ENCODE assay signal across 31 cellular contexts in the genomic region with DNA sequence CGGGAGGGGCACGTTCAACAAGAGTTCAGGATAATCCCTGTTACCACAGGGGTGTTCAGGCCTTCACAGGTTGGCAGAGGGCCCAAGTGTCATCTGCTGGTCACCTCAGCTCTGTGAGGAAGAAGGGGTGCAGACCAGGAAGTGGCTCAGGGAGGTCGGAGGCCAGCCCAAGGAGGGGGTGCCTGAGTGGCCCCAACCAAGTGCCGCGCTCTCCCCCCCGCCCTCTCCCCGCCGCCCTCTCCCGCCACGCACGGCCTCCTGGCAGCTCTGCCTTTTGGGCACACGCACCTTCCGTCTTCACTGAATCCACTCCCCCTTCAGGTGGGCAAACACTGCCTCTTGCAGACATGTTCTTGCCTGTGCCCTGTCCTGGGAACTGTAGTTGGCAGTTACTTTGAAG.
"Had no signal": no experiment of that assay in that cellular context is flagged by ENCODE, and none has a peak within 500 bp of the region (broad histone marks: within the 10 kb centered on the region; RNA-seq: fewer than 3 reads in every experiment).

No MANE protein-coding gene starts in this region.

- H3K9me3 Mint-ChIP-seq: natural killer cell treated with Interleukin-12 subunit alpha and Interleukin-12 subunit beta and Interleukin-15 and Interleukin-18, amount 100 ng/mL, for 72 hours; neural crest cell; type B pancreatic cell had no signal

- H3K27ac ChIP-seq: ovary, parathyroid adenoma, right atrium auricular region, right lobe of liver, sigmoid colon, spleen, suprapubic skin, testis, tibial artery, transverse colon, upper lobe of right lung, uterus had no signal

- DNase-seq: naive B cell; naive thymus-derived CD8-positive, alpha-beta T cell; nephron progenitor cell; occipital lobe; ovary; posterior cingulate gyrus; right lobe of liver; sigmoid colon; small intestine; spleen; stimulated activated CD4-positive, alpha-beta T cell treated with anti-CD3 and anti-CD28 coated beads, Interleukin-12 subunit alpha, Interleukin-12 subunit beta, amount 100 ng/mL, for 4 hours; stimulated activated CD4-positive, alpha-beta T cell treated with anti-CD3 and anti-CD28 coated beads, Interleukin-1b, Interleukin-23, amount 100 ng/mL, for 48 hours; stimulated activated CD4-positive, alpha-beta T cell treated with anti-CD3 and anti-CD28 coated beads, Interleukin-4, amount 100 ng/mL, for 1 hour; stimulated activated CD4-positive, alpha-beta T cell treated with anti-CD3 and anti-CD28 coated beads, Interleukin-4, amount 100 ng/mL, for 4 hours; stimulated activated CD8-positive, alpha-beta memory T cell treated with anti-CD3 and anti-CD28 coated beads, Interleukin-4, amount 100 ng/mL, for 48 hours; stimulated activated naive CD4-positive, alpha-beta T cell; substantia nigra; testis; tibial artery; transverse colon; upper lobe of right lung; uterus had no signal

- H2AFZ ChIP-seq: parathyroid adenoma had no signal

- H3K27me3 ChIP-seq: ovary, right atrium auricular region, right lobe of liver, sigmoid colon, spleen, suprapubic skin, testis, tibial artery, transverse colon, upper lobe of right lung, uterus had no signal

- H3K27me3 Mint-ChIP-seq: naive B cell; natural killer cell treated with Interleukin-12 subunit alpha and Interleukin-12 subunit beta and Interleukin-15 and Interleukin-18, amount 100 ng/mL, for 72 hours; progenitor cell of endocrine pancreas; stimulated activated memory B cell treated with anti-CD40 and anti-IgM and Interleukin-4, amounts not matched to agents 10 μg/mL and 1 μg/mL and 100 μg/mL, for 72 hours; stimulated activated naive CD8-positive, alpha-beta T cell treated with anti-CD3 and anti-CD28 coated beads, Interleukin-15, Interleukin-2, amounts not matched to agents 100 ng/mL and 50 ng/mL, for 24 hours; type B pancreatic cell had no signal

- ATAC-seq: naive thymus-derived CD8-positive, alpha-beta T cell; natural killer cell treated with Interleukin-12 subunit alpha and Interleukin-12 subunit beta and Interleukin-15 and Interleukin-18, amount 100 ng/mL, for 72 hours; right lobe of liver; stimulated activated memory B cell treated with anti-CD40 and anti-IgM and Interleukin-4, amounts not matched to agents 10 μg/mL and 1 μg/mL and 100 μg/mL, for 72 hours; upper lobe of right lung had no signal

- H3K9me3 ChIP-seq: ovary, right atrium auricular region, right lobe of liver, sigmoid colon, testis, transverse colon, upper lobe of right lung, uterus had no signal

- H3K4me1 ChIP-seq: parathyroid adenoma, right atrium auricular region, right lobe of liver, sigmoid colon, spleen, suprapubic skin, testis, tibial artery, transverse colon, upper lobe of right lung, uterus had no signal

- H3K4me1 Mint-ChIP-seq: naive B cell; naive thymus-derived CD8-positive, alpha-beta T cell; nephron progenitor cell; neural crest cell; stimulated activated memory B cell treated with anti-CD40 and anti-IgM and Interleukin-4, amounts not matched to agents 10 μg/mL and 1 μg/mL and 100 μg/mL, for 72 hours had no signal

- H3K27ac Mint-ChIP-seq: naive B cell; naive thymus-derived CD8-positive, alpha-beta T cell; natural killer cell treated with Interleukin-12 subunit alpha and Interleukin-12 subunit beta and Interleukin-15 and Interleukin-18, amount 100 ng/mL, for 72 hours; nephron progenitor cell; progenitor cell of endocrine pancreas; stimulated activated memory B cell treated with anti-CD40 and anti-IgM and Interleukin-4, amounts not matched to agents 10 μg/mL and 1 μg/mL and 100 μg/mL, for 72 hours; stimulated activated naive CD8-positive, alpha-beta T cell treated with anti-CD3 and anti-CD28 coated beads, Interleukin-15, Interleukin-2, amounts not matched to agents 100 ng/mL and 50 ng/mL, for 24 hours; type B pancreatic cell had no signal

- H3K4me3 ChIP-seq: ovary, right atrium auricular region, right lobe of liver, sigmoid colon, spleen, suprapubic skin, testis, tibial artery, transverse colon, upper lobe of right lung, uterus had no signal

- H3K9ac ChIP-seq: parathyroid adenoma had no signal

- H3K36me3 ChIP-seq: ovary, right atrium auricular region, right lobe of liver, sigmoid colon, spleen, suprapubic skin, tibial artery, transverse colon, upper lobe of right lung, uterus had no signal

- H3K4me3 Mint-ChIP-seq: naive B cell; naive thymus-derived CD8-positive, alpha-beta T cell; natural killer cell treated with Interleukin-12 subunit alpha and Interleukin-12 subunit beta and Interleukin-15 and Interleukin-18, amount 100 ng/mL, for 72 hours; nephron progenitor cell; neural crest cell; stimulated activated memory B cell treated with anti-CD40 and anti-IgM and Interleukin-4, amounts not matched to agents 10 μg/mL and 1 μg/mL and 100 μg/mL, for 72 hours; stimulated activated naive CD8-positive, alpha-beta T cell treated with anti-CD3 and anti-CD28 coated beads, Interleukin-15, Interleukin-2, amounts not matched to agents 100 ng/mL and 50 ng/mL, for 24 hours; type B pancreatic cell had no signal
